In genomic region chr9:12934515-12935301, GRCh38 we compare ENCODE assay signal across 17 cellular contexts.
A peak's percentile ranks its signal among the peaks of the same experiment; 100 is the strongest.
DNase-seq lines count a peak whose midpoint lies in the region; ATAC-seq and TF ChIP-seq lines count a peak whose summit lies in the region.
"Had no signal": no experiment of that assay in that cellular context is flagged by ENCODE, and none has a peak within 500 bp of the region (broad histone marks: within the 10 kb centered on the region; RNA-seq: fewer than 3 reads in every experiment).

No MANE protein-coding gene starts in this region.

- no peaks in the 10 kb centered on the region for H3K36me3 Mint-ChIP-seq in activated T-cell treated with anti-CD3 and anti-CD28 coated beads, Interleukin-2, amount 50 U/mL, for 4 hours (ENCODE audit: insufficient read depth)

- H3K36me3 ChIP-seq in PC-9 (ENCODE audit: low read depth) (no peaks in the 10 kb centered on the region), upper lobe of right lung (no peaks in the 10 kb centered on the region)
- H3K36me3 ChIP-seq: tibial nerve had no signal

- H3K27me3 ChIP-seq in PC-9 (ENCODE audit: insufficient read depth, low read depth) (no peaks in the 10 kb centered on the region), upper lobe of right lung (no peaks in the 10 kb centered on the region)
- H3K27me3 ChIP-seq: tibial nerve had no signal

- no peak overlapping the region for H3K4me2 ChIP-seq in PC-9

- BruUV-seq in PC-9 (replicated peaks; lab: Mats Ljungman, UMichigan): TSS peak; percentile 54

- no peak for TF ChIP-seq CTCF in PC-9 (conservative IDR thresholded peaks at IDR 0.05)
- no peak for TF ChIP-seq CTCF in upper lobe of right lung (IDR thresholded peaks at IDR 0.05)

- H2AFZ ChIP-seq in PC-9: no peak overlapping the region

- H3K9me2 ChIP-seq in PC-9 (ENCODE audit: insufficient read depth): no peaks in the 10 kb centered on the region

- H3K9me3 Mint-ChIP-seq in activated T-cell treated with anti-CD3 and anti-CD28 coated beads, Interleukin-2, amount 50 U/mL, for 4 hours: peaks cover 3% of the 10 kb centered on the region

- H3K79me2 ChIP-seq in PC-9 (ENCODE audit: low read depth): no peaks in the 10 kb centered on the region

- CTCF ChIA-PET in PC-9 (lab: Charles Lee): no interaction called here

- H4K20me1 ChIP-seq in PC-9 (ENCODE audit: insufficient read depth): no peaks in the 10 kb centered on the region

- intact Hi-C loops in PC-9 (cut with micrococcal nuclease; ENCODE audit: unreplicated experiment) (no loop called here), upper lobe of right lung (cut with DNase I) (no loop called here)

- peaks cover 6% of the 10 kb centered on the region; the same call in 1 of the 2 replicates for H3K4me1 ChIP-seq in PC-9 (replicated peaks; ENCODE audit: insufficient read depth)
- H3K4me1 ChIP-seq in upper lobe of right lung: no peaks in the 10 kb centered on the region

- no peaks in the 10 kb centered on the region for H3K4me1 Mint-ChIP-seq in activated T-cell treated with anti-CD3 and anti-CD28 coated beads, Interleukin-2, amount 50 U/mL, for 4 hours (ENCODE audit: low read depth)

- H3K4me3 Mint-ChIP-seq in activated T-cell treated with anti-CD3 and anti-CD28 coated beads, Interleukin-2, amount 50 U/mL, for 4 hours: no peak overlapping the region

- H3F3A ChIP-seq in PC-9 (ENCODE audit: insufficient read depth, low read depth): no peaks in the 10 kb centered on the region

- POLR2A ChIA-PET in PC-9 (lab: Charles Lee; ENCODE audit: unreplicated experiment): no interaction called here

- peak overlapping the region; percentile 70 for H3K27ac ChIP-seq in PC-9
- no peak overlapping the region for H3K27ac ChIP-seq in upper lobe of right lung

- H3K9me3 ChIP-seq in PC-9 (ENCODE audit: insufficient read depth, low read depth) (no peaks in the 10 kb centered on the region; the same call in 1 of the 2 replicates), upper lobe of right lung (no peaks in the 10 kb centered on the region)
- H3K9me3 ChIP-seq: tibial nerve had no signal

- ATAC-seq in GM18868 (IDR thresholded peaks at IDR 0.05; ENCODE audit: unreplicated experiment) (peak; percentile 90), upper lobe of right lung (no peak)
- ATAC-seq in activated T-cell treated with anti-CD3 and anti-CD28 coated beads, Interleukin-2, amount 50 U/mL, for 4 hours: no peak

- H3K27me3 Mint-ChIP-seq in activated T-cell treated with anti-CD3 and anti-CD28 coated beads, Interleukin-2, amount 50 U/mL, for 4 hours (ENCODE audit: low read depth): no peaks in the 10 kb centered on the region

- H3K4me3 ChIP-seq in PC-9: no peak overlapping the region
- H3K4me3 ChIP-seq in upper lobe of right lung: no peak overlapping the region
- H3K4me3 ChIP-seq: tibial nerve had no signal

- DNase-seq in PC-9: no peak
- DNase-seq in fibroblast of gingiva (ENCODE audit: low read depth): peak; percentile 55
- DNase-seq in putamen (ENCODE audit: low spot score): peak; percentile 11
- no peak for DNase-seq in upper lobe of right lung
- DNase-seq in activated CD4-positive, alpha-beta T cell treated with anti-CD3 and anti-CD28 coated beads for 48 hours: no peak
- no peak for DNase-seq in activated T-cell treated with anti-CD3 and anti-CD28 coated beads, Interleukin-2, amount 50 U/mL, for 4 hours
- DNase-seq in germinal center (ENCODE audit: low spot score): no peak
- DNase-seq: activated effector memory CD4-positive, alpha-beta T cell treated with anti-CD3 and anti-CD28 coated beads, Interleukin-2, amount 50 U/mL, for 16 hours; AML-193; DMS 273 treated with DMSO at 0.1 percent for 48 hours; NCI-H1092 treated with DMSO at 0.1 percent for 48 hours; NCI-H2171; right cardiac atrium; stimulated activated CD4-positive, alpha-beta T cell treated with anti-CD3 and anti-CD28 coated beads, Interleukin-2, amount 100 ng/mL, for 48 hours; stimulated activated CD8-positive, alpha-beta memory T cell treated with anti-CD3 and anti-CD28 coated beads, Interleukin-4, amount 100 ng/mL, for 48 hours had no signal

Comparison
In these comparisons a context has a peak if more than half of its experiments do, and no peak if none do; other contexts are left out.
1. DNase-seq: peak in fibroblast of gingiva (single experiment) and putamen (single experiment); none in PC-9 (0 of 2), upper lobe of right lung (single experiment), activated CD4-positive, alpha-beta T cell treated with anti-CD3 and anti-CD28 coated beads for 48 hours (single experiment), activated T-cell treated with anti-CD3 and anti-CD28 coated beads, Interleukin-2, amount 50 U/mL, for 4 hours (single experiment) and germinal center (single experiment).